In the genomic region with DNA sequence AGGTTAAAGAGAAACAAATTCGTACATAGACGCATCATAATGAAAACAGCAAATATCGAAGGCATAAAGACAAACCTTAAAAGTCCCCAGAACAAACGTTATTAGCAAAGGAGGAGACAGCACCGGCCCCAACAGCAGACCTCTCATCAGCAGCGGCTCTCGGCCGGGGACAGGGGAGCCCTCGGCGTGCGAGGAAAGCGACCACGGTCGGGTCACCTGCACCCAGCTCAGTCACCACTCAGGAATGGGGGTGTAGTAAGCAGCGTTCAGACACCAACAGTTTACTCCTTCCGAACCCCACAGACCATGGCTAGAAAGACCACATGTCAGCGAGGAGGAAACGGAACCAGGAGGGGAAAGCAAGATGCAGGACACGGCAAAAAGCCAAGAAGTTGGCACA, we compare ENCODE assay signal across 12 cellular contexts.
"Had no signal": no experiment of that assay in that cellular context is flagged by ENCODE, and none has a peak within 500 bp of the region (broad histone marks: within the 10 kb centered on the region; RNA-seq: fewer than 3 reads in every experiment).

No MANE protein-coding gene starts in this region.

- H3K27ac ChIP-seq: ascending aorta, esophagus muscularis mucosa, parathyroid adenoma, skin epidermis had no signal

- H2AFZ ChIP-seq: parathyroid adenoma had no signal

- H3K79me2 ChIP-seq: parathyroid adenoma had no signal

- H3K9ac ChIP-seq: parathyroid adenoma had no signal

- DNase-seq: activated CD4-positive, alpha-beta T cell treated with anti-CD3 and anti-CD28 coated beads, Interleukin-2, amount 10 ng/mL, durations not matched to agents 24 days and 14 days; activated CD4-positive, CD25-positive, alpha-beta regulatory T cell; activated CD8-positive, alpha-beta memory T cell treated with anti-CD3 and anti-CD28 coated beads, Interleukin-2, amount 50 U/mL, for 4 hours; activated CD8-positive, alpha-beta T cell treated with anti-CD3 and anti-CD28 coated beads, Interleukin-2, amount 10 ng/mL, durations not matched to agents 7 days and 5 days; hippocampal formation; kidney glomerular epithelial cell; SW 1271 had no signal

- H3K4me1 ChIP-seq: ascending aorta, parathyroid adenoma had no signal

- FAIRE-seq: bronchial epithelial cell had no signal

- ATAC-seq: activated CD8-positive, alpha-beta T cell treated with anti-CD3 and anti-CD28 coated beads, Interleukin-2, amount 10 ng/mL, durations not matched to agents 7 days and 5 days had no signal

- H3K27me3 ChIP-seq: ascending aorta, esophagus muscularis mucosa had no signal

- H3K4me3 ChIP-seq: ascending aorta, esophagus muscularis mucosa, skin epidermis had no signal

- H3K9me3 ChIP-seq: ascending aorta, esophagus muscularis mucosa had no signal
